Comparison of ENCODE assay signal across 7 cellular contexts in the genomic region with DNA sequence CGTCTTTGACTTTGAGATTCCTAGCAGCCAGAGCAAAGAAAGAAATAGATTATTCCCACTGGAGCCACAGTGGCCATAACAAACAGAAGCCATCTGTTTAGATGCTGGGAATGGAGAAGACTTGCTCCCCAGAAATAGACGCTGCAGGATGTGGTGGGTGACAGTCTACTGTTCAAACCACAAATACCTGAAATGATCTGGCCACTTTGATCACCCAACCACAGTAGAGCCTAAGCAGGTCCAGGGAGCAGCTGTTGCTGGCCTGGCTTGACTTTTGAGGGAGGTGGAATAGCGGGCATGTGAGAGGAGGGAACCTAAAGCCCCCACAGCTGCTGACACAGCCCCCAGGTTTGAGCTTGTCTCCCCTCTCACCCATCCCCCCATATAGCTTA.
DNase-seq lines count a peak whose midpoint lies in the region; ATAC-seq and FAIRE-seq lines count a peak whose summit lies in the region.

No MANE protein-coding gene starts in this region.

- DNase-seq in RCC 7860 (ENCODE audit: low spot score) (peak; percentile 44), kidney tubule cell (ENCODE audit: low spot score) (peak; percentile 57), KG1 (lab: John Stamatoyannopoulos, UW) (no peak), NOMO-1 treated with DMSO at 0.1 percent for 48 hours (lab: John Stamatoyannopoulos, UW; ENCODE audit: unreplicated experiment) (no peak), GM03348 (ENCODE audit: low spot score) (no peak)

- no peak for FAIRE-seq in RCC 7860 (lab: Jason Lieb, UNC)

- ATAC-seq in GM18873 (IDR thresholded peaks at IDR 0.05; ENCODE audit: low FRiP score, unreplicated experiment): peak; percentile 32
- ATAC-seq in HG02623 (IDR thresholded peaks at IDR 0.05; ENCODE audit: unreplicated experiment): peak; percentile 37

Comparison
In these comparisons a context has a peak if more than half of its experiments do, and no peak if none do; other contexts are left out.
1. DNase-seq: peak in RCC 7860 (single experiment) and kidney tubule cell (single experiment); none in KG1 (single experiment), NOMO-1 treated with DMSO at 0.1 percent for 48 hours (single experiment) and GM03348 (single experiment).